Comparison of ENCODE assay signal across 19 cellular contexts in genomic region chrX:39873111-39873510, GRCh38.
A peak's percentile ranks its signal among the peaks of the same experiment; 100 is the strongest.
DNase-seq lines count a peak whose midpoint lies in the region; ATAC-seq and TF ChIP-seq lines count a peak whose summit lies in the region.
"Had no signal": no experiment of that assay in that cellular context is flagged by ENCODE, and none has a peak within 500 bp of the region (broad histone marks: within the 10 kb centered on the region; RNA-seq: fewer than 3 reads in every experiment).

No MANE protein-coding gene starts in this region.

- peaks cover 5% of the 10 kb centered on the region for H3K27me3 Mint-ChIP-seq in stimulated activated naive CD8-positive, alpha-beta T cell treated with anti-CD3 and anti-CD28 coated beads, Interleukin-15, Interleukin-2, amounts not matched to agents 100 ng/mL and 50 ng/mL, for 24 hours
- no peaks in the 10 kb centered on the region for H3K27me3 Mint-ChIP-seq in stimulated activated naive CD8-positive, alpha-beta T cell treated with anti-CD3 and anti-CD28 coated beads, Interleukin-15, amount 100 ng/mL, for 72 hours
- H3K27me3 Mint-ChIP-seq in T-helper 1 cell treated with Interleukin-12 subunit alpha and Interleukin-12 subunit beta and Interleukin-4 antibody, amounts not matched to agents 30 μg/mL and 1 μg/mL, for 36 hours (ENCODE audit: low read depth): no peaks in the 10 kb centered on the region

- no peaks in the 10 kb centered on the region for H3K27me3 ChIP-seq in tibial nerve
- H3K27me3 ChIP-seq: SJCRH30 had no signal

- no peak overlapping the region for H3K4me3 Mint-ChIP-seq in stimulated activated naive CD8-positive, alpha-beta T cell treated with anti-CD3 and anti-CD28 coated beads, Interleukin-15, Interleukin-2, amounts not matched to agents 100 ng/mL and 50 ng/mL, for 24 hours
- H3K4me3 Mint-ChIP-seq in stimulated activated naive CD8-positive, alpha-beta T cell treated with anti-CD3 and anti-CD28 coated beads, Interleukin-15, amount 100 ng/mL, for 72 hours: peak overlapping the region in 1 of 2 donors; percentile 16
- peak overlapping the region; percentile 42 for H3K4me3 Mint-ChIP-seq in T-helper 1 cell treated with Interleukin-12 subunit alpha and Interleukin-12 subunit beta and Interleukin-4 antibody, amounts not matched to agents 30 μg/mL and 1 μg/mL, for 36 hours
- H3K4me3 Mint-ChIP-seq in stimulated activated effector memory CD8-positive, alpha-beta T cell treated with anti-CD3 and anti-CD28 coated beads, Interleukin-12 subunit alpha, Interleukin-12 subunit beta, amount 100 ng/mL, for 72 hours: peak overlapping the region; percentile 56
- H3K4me3 Mint-ChIP-seq: CD4-positive, CD25-positive, alpha-beta regulatory T cell had no signal

- no peak overlapping the region for H3K27ac ChIP-seq in tibial nerve
- H3K27ac ChIP-seq: GM23248, SJCRH30 had no signal

- H3K4me1 Mint-ChIP-seq in stimulated activated naive CD8-positive, alpha-beta T cell treated with anti-CD3 and anti-CD28 coated beads, Interleukin-15, Interleukin-2, amounts not matched to agents 100 ng/mL and 50 ng/mL, for 24 hours (ENCODE audit: low read depth): peaks cover 64% of the 10 kb centered on the region
- H3K4me1 Mint-ChIP-seq in stimulated activated naive CD8-positive, alpha-beta T cell treated with anti-CD3 and anti-CD28 coated beads, Interleukin-15, amount 100 ng/mL, for 72 hours: peaks cover 77% of the 10 kb centered on the region
- H3K4me1 Mint-ChIP-seq in T-helper 1 cell treated with Interleukin-12 subunit alpha and Interleukin-12 subunit beta and Interleukin-4 antibody, amounts not matched to agents 30 μg/mL and 1 μg/mL, for 36 hours (ENCODE audit: low read depth): peaks cover 43% of the 10 kb centered on the region
- H3K4me1 Mint-ChIP-seq in stimulated activated effector memory CD8-positive, alpha-beta T cell treated with anti-CD3 and anti-CD28 coated beads, Interleukin-12 subunit alpha, Interleukin-12 subunit beta, amount 100 ng/mL, for 72 hours: peaks cover 63% of the 10 kb centered on the region

- peaks cover 3% of the 10 kb centered on the region for H3K9me3 Mint-ChIP-seq in stimulated activated naive CD8-positive, alpha-beta T cell treated with anti-CD3 and anti-CD28 coated beads, Interleukin-15, Interleukin-2, amounts not matched to agents 100 ng/mL and 50 ng/mL, for 24 hours
- H3K9me3 Mint-ChIP-seq in stimulated activated naive CD8-positive, alpha-beta T cell treated with anti-CD3 and anti-CD28 coated beads, Interleukin-15, amount 100 ng/mL, for 72 hours: no peaks in the 10 kb centered on the region
- peaks cover 2% of the 10 kb centered on the region for H3K9me3 Mint-ChIP-seq in T-helper 1 cell treated with Interleukin-12 subunit alpha and Interleukin-12 subunit beta and Interleukin-4 antibody, amounts not matched to agents 30 μg/mL and 1 μg/mL, for 36 hours
- H3K9me3 Mint-ChIP-seq in stimulated activated effector memory CD8-positive, alpha-beta T cell treated with anti-CD3 and anti-CD28 coated beads, Interleukin-12 subunit alpha, Interleukin-12 subunit beta, amount 100 ng/mL, for 72 hours: no peaks in the 10 kb centered on the region
- H3K9me3 Mint-ChIP-seq: CD4-positive, CD25-positive, alpha-beta regulatory T cell had no signal

- no peaks in the 10 kb centered on the region for H3K36me3 ChIP-seq in tibial nerve
- H3K36me3 ChIP-seq: HAP-1, SJCRH30 had no signal

- TF ChIP-seq CTCF in tibial nerve (IDR thresholded peaks at IDR 0.05): no peak

- WGBS in tibial nerve, 2 donors: 82 to 92% methylated on average over 4 to 5 of the region's 5 CpGs

- no peak for TF ChIP-seq EP300 in tibial nerve (IDR thresholded peaks at IDR 0.05)

- no peak for ATAC-seq in stimulated activated naive CD8-positive, alpha-beta T cell treated with anti-CD3 and anti-CD28 coated beads, Interleukin-15, amount 100 ng/mL, for 72 hours
- no peak for ATAC-seq in stimulated activated effector memory CD8-positive, alpha-beta T cell treated with anti-CD3 and anti-CD28 coated beads, Interleukin-12 subunit alpha, Interleukin-12 subunit beta, amount 100 ng/mL, for 72 hours
- ATAC-seq in GM19351 (IDR thresholded peaks at IDR 0.05; ENCODE audit: unreplicated experiment): no peak

- H3K4me1 ChIP-seq in tibial nerve: no peaks in the 10 kb centered on the region
- H3K4me1 ChIP-seq: HAP-1, SJCRH30 had no signal

- DNase-seq in activated T-cell treated with anti-CD3 and anti-CD28 coated beads, Interleukin-2, amount 50 U/mL, for 48 hours: peak; percentile 48 to 53
- DNase-seq in activated T-cell treated with anti-CD3 and anti-CD28 coated beads, Interleukin-2, amount 50 U/mL, for 1 hour: no peak
- DNase-seq in stimulated activated naive CD8-positive, alpha-beta T cell treated with anti-CD3 and anti-CD28 coated beads, Interleukin-15, amount 100 ng/mL, for 72 hours: no peak
- DNase-seq in stimulated activated effector memory CD8-positive, alpha-beta T cell treated with anti-CD3 and anti-CD28 coated beads, Interleukin-12 subunit alpha, Interleukin-12 subunit beta, amount 100 ng/mL, for 72 hours (ENCODE audit: low spot score in 2 of 2): no peak
- DNase-seq in tibial nerve (ENCODE audit: low spot score in 2 of 2): no peak
- DNase-seq: CD4-positive, CD25-positive, alpha-beta regulatory T cell; GM23248; KBM-7; NCI-H1105; NCI-H1694; NCI-H2081; NCI-H2171; NCI-H345; NCI-H524; SJCRH30 had no signal

- no peak overlapping the region for H3K4me3 ChIP-seq in tibial nerve
- H3K4me3 ChIP-seq: GM23248, HAP-1, SJCRH30 had no signal

- no peaks in the 10 kb centered on the region for H3K36me3 Mint-ChIP-seq in stimulated activated naive CD8-positive, alpha-beta T cell treated with anti-CD3 and anti-CD28 coated beads, Interleukin-15, Interleukin-2, amounts not matched to agents 100 ng/mL and 50 ng/mL, for 24 hours (ENCODE audit: low read depth)
- H3K36me3 Mint-ChIP-seq in T-helper 1 cell treated with Interleukin-12 subunit alpha and Interleukin-12 subunit beta and Interleukin-4 antibody, amounts not matched to agents 30 μg/mL and 1 μg/mL, for 36 hours (ENCODE audit: low read depth): peaks cover 10% of the 10 kb centered on the region
- peaks cover 30% of the 10 kb centered on the region for H3K36me3 Mint-ChIP-seq in stimulated activated effector memory CD8-positive, alpha-beta T cell treated with anti-CD3 and anti-CD28 coated beads, Interleukin-12 subunit alpha, Interleukin-12 subunit beta, amount 100 ng/mL, for 72 hours
- H3K36me3 Mint-ChIP-seq: CD4-positive, CD25-positive, alpha-beta regulatory T cell had no signal

- H3K27ac Mint-ChIP-seq in stimulated activated naive CD8-positive, alpha-beta T cell treated with anti-CD3 and anti-CD28 coated beads, Interleukin-15, Interleukin-2, amounts not matched to agents 100 ng/mL and 50 ng/mL, for 24 hours: peak overlapping the region; percentile 52
- peak overlapping the region in 1 of 2 donors; percentile 42 for H3K27ac Mint-ChIP-seq in stimulated activated naive CD8-positive, alpha-beta T cell treated with anti-CD3 and anti-CD28 coated beads, Interleukin-15, amount 100 ng/mL, for 72 hours
- peak overlapping the region; percentile 80 for H3K27ac Mint-ChIP-seq in T-helper 1 cell treated with Interleukin-12 subunit alpha and Interleukin-12 subunit beta and Interleukin-4 antibody, amounts not matched to agents 30 μg/mL and 1 μg/mL, for 36 hours
- H3K27ac Mint-ChIP-seq in stimulated activated effector memory CD8-positive, alpha-beta T cell treated with anti-CD3 and anti-CD28 coated beads, Interleukin-12 subunit alpha, Interleukin-12 subunit beta, amount 100 ng/mL, for 72 hours: peak overlapping the region; percentile 93

- no peak for TF ChIP-seq POLR2A in tibial nerve (IDR thresholded peaks at IDR 0.05)

- no peaks in the 10 kb centered on the region for H3K9me3 ChIP-seq in tibial nerve
- H3K9me3 ChIP-seq: HAP-1, SJCRH30 had no signal

Comparison
In these comparisons a context has a peak if more than half of its experiments do, and no peak if none do; other contexts are left out.
1. DNase-seq: peak in activated T-cell treated with anti-CD3 and anti-CD28 coated beads, Interleukin-2, amount 50 U/mL, for 48 hours (2 of 2); none in activated T-cell treated with anti-CD3 and anti-CD28 coated beads, Interleukin-2, amount 50 U/mL, for 1 hour (single experiment), stimulated activated naive CD8-positive, alpha-beta T cell treated with anti-CD3 and anti-CD28 coated beads, Interleukin-15, amount 100 ng/mL, for 72 hours (0 of 2), stimulated activated effector memory CD8-positive, alpha-beta T cell treated with anti-CD3 and anti-CD28 coated beads, Interleukin-12 subunit alpha, Interleukin-12 subunit beta, amount 100 ng/mL, for 72 hours (0 of 2) and tibial nerve (0 of 2).